In the genomic region with DNA sequence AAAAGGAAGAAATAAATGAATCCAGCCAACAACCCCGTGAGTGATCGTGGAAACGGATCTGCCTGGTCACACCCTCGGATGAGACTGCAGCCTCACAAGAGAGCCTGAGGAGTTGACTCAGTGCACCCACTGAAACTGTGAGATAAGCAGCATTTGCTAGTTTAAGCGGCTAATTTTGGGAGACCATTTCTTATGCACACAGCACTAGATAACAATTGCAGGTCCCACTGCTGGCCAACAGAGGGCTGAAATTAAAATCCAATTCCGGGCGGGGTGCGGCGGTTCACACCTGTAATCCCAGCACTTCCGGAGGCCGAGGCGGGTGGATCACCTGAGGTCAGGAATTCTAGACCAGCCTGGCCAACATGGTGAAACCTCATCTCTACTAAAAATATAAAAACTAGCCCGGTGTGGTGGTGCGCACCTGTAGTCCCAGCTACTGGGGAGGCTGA, we compare ENCODE assay signal across 2 cellular contexts.
A peak's percentile ranks its signal among the peaks of the same experiment; 100 is the strongest.
TF ChIP-seq lines count a peak whose summit lies in the region.

No MANE protein-coding gene starts in this region.

TF ChIP-seq in IMR-90, 13 proteins besides CTCF, POLR2A, EP300 and RAD21:
- TF ChIP-seq, protein P1, sequence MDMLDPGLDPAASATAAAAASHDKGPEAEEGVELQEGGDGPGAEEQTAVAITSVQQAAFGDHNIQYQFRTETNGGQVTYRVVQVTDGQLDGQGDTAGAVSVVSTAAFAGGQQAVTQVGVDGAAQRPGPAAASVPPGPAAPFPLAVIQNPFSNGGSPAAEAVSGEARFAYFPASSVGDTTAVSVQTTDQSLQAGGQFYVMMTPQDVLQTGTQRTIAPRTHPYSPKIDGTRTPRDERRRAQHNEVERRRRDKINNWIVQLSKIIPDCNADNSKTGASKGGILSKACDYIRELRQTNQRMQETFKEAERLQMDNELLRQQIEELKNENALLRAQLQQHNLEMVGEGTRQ (IDR thresholded peaks at IDR 0.05; ENCODE audit: low read depth, low read length), result no peak
- TF ChIP-seq RCOR1 (IDR thresholded peaks at IDR 0.05; ENCODE audit: insufficient replicate concordance, low read length) (no peak), MXI1 (IDR thresholded peaks at IDR 0.05; ENCODE audit: borderline replicate concordance, low read depth, low read length) (no peak), SMC3 (IDR thresholded peaks at IDR 0.05; ENCODE audit: low read depth, low read length) (no peak), BHLHE40 (IDR thresholded peaks at IDR 0.05; ENCODE audit: low read depth, low read length) (no peak), MAZ (IDR thresholded peaks at IDR 0.05; ENCODE audit: borderline replicate concordance, low read depth, low read length) (no peak), CEBPB (IDR thresholded peaks at IDR 0.05; ENCODE audit: low read depth, low read length) (no peak), FOS (IDR thresholded peaks at IDR 0.05; ENCODE audit: low read depth, low read length) (no peak), NFE2L2 (IDR thresholded peaks at IDR 0.05; ENCODE audit: low read depth, low read length) (no peak), MAFK (IDR thresholded peaks at IDR 0.05; ENCODE audit: low read depth, low read length) (no peak), CHD1 (IDR thresholded peaks at IDR 0.05; ENCODE audit: low read depth, low read length) (no peak), RFX5 (IDR thresholded peaks at IDR 0.05; ENCODE audit: low read depth, low read length) (no peak)
- TF ChIP-seq, protein P2, sequence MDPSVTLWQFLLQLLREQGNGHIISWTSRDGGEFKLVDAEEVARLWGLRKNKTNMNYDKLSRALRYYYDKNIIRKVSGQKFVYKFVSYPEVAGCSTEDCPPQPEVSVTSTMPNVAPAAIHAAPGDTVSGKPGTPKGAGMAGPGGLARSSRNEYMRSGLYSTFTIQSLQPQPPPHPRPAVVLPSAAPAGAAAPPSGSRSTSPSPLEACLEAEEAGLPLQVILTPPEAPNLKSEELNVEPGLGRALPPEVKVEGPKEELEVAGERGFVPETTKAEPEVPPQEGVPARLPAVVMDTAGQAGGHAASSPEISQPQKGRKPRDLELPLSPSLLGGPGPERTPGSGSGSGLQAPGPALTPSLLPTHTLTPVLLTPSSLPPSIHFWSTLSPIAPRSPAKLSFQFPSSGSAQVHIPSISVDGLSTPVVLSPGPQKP (IDR thresholded peaks at IDR 0.05; ENCODE audit: borderline replicate concordance, low read depth, low read length), result no peak

TF ChIP-seq in K562, 482 proteins besides CTCF, POLR2A, EP300 and RAD21 (continues in another document):
- TF ChIP-seq, protein P3, sequence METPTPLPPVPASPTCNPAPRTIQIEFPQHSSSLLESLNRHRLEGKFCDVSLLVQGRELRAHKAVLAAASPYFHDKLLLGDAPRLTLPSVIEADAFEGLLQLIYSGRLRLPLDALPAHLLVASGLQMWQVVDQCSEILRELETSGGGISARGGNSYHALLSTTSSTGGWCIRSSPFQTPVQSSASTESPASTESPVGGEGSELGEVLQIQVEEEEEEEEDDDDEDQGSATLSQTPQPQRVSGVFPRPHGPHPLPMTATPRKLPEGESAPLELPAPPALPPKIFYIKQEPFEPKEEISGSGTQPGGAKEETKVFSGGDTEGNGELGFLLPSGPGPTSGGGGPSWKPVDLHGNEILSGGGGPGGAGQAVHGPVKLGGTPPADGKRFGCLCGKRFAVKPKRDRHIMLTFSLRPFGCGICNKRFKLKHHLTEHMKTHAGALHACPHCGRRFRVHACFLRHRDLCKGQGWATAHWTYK (CRISPR knock-in tag; IDR thresholded peaks at IDR 0.05), result no peak
- TF ChIP-seq MTA2 (IDR thresholded peaks at IDR 0.05; ENCODE audit: low read depth) (peak; percentile 59; the same call in 1 of the 2 replicates), TCF7L2 (IDR thresholded peaks at IDR 0.05; ENCODE audit: low read depth, low read length) (no peak), ZNF143 (CRISPR knock-in tag; IDR thresholded peaks at IDR 0.05) (no peak), ZNF778 (CRISPR knock-in tag; IDR thresholded peaks at IDR 0.05) (no peak), FOSL1 (tag; conservative IDR thresholded peaks at IDR 0.05) (peak; percentile 73), BCL6 (CRISPR knock-in tag; IDR thresholded peaks at IDR 0.05) (no peak), SNRNP70 (optimal IDR thresholded peaks at IDR 0.05; ENCODE audit: low read depth, low read length) (no peak), CTBP1 (IDR thresholded peaks at IDR 0.05; ENCODE audit: borderline replicate concordance) (0 out of 2 replicates have a peak, but pooled peaks have one; percentile 13), NFATC3 (IDR thresholded peaks at IDR 0.05) (no peak), GATAD2B (IDR thresholded peaks at IDR 0.05; ENCODE audit: borderline replicate concordance) (no peak), ZNF584 (CRISPR knock-in tag; IDR thresholded peaks at IDR 0.05; ENCODE audit: low read depth) (no peak), TAF7 (tag; IDR thresholded peaks at IDR 0.05) (no peak), CEBPG (CRISPR knock-in tag; IDR thresholded peaks at IDR 0.05) (no peak), CEBPG (tag; conservative IDR thresholded peaks at IDR 0.05 in 1 of 2, IDR thresholded peaks at IDR 0.05 in 1 of 2) (no peak), ILK (tag; IDR thresholded peaks at IDR 0.05; ENCODE audit: borderline replicate concordance, low read depth) (no peak), MAFF (IDR thresholded peaks at IDR 0.05; ENCODE audit: low read length) (0 out of 2 replicates have a peak, but pooled peaks have one; percentile 2), SMARCA5 (IDR thresholded peaks at IDR 0.05) (peak; percentile 69), FOXA3 (CRISPR knock-in tag; conservative IDR thresholded peaks at IDR 0.05 in 1 of 2, IDR thresholded peaks at IDR 0.05 in 1 of 2) (0 out of 4 replicates have a peak, but pooled peaks of 1 of the 2 experiments have one; percentile 70), TRIM24 (IDR thresholded peaks at IDR 0.05) (peak; percentile 35 to 56; a peak in 3 of 4 replicates), TCF7 (IDR thresholded peaks at IDR 0.05; ENCODE audit: borderline replicate concordance) (no peak), SIN3B (IDR thresholded peaks at IDR 0.05; ENCODE audit: low read depth) (no peak), HNRNPH1 (optimal IDR thresholded peaks at IDR 0.05; ENCODE audit: low read depth, low read length) (no peak), GABPB2 (CRISPR knock-in tag; conservative IDR thresholded peaks at IDR 0.05) (no peak), ZNF79 (CRISPR knock-in tag; IDR thresholded peaks at IDR 0.05; ENCODE audit: low read depth) (no peak), KLF13 (tag; IDR thresholded peaks at IDR 0.05; ENCODE audit: borderline replicate concordance, low read depth) (no peak), HMGN3 (IDR thresholded peaks at IDR 0.05; ENCODE audit: borderline replicate concordance, extremely low read depth, insufficient read length, low read depth, low read length) (no peak), SLC30A9 (CRISPR knock-in tag; IDR thresholded peaks at IDR 0.05) (no peak), PCBP1 (IDR thresholded peaks at IDR 0.05; ENCODE audit: low read depth, low read length, poor library complexity, severe bottlenecking) (no peak), POLR2AphosphoS5 (IDR thresholded peaks at IDR 0.05; ENCODE audit: control insufficient read depth, insufficient read depth, low read depth, low read length) (no peak), SREBF2 (CRISPR knock-in tag; IDR thresholded peaks at IDR 0.05) (no peak), ZNF717 (CRISPR knock-in tag; IDR thresholded peaks at IDR 0.05) (no peak), BACH1 (tag; IDR thresholded peaks at IDR 0.05) (no peak), FOXP1 (CRISPR knock-in tag; IDR thresholded peaks at IDR 0.05) (no peak)
- TF ChIP-seq, protein P4, sequence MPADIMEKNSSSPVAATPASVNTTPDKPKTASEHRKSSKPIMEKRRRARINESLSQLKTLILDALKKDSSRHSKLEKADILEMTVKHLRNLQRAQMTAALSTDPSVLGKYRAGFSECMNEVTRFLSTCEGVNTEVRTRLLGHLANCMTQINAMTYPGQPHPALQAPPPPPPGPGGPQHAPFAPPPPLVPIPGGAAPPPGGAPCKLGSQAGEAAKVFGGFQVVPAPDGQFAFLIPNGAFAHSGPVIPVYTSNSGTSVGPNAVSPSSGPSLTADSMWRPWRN (IDR thresholded peaks at IDR 0.05; ENCODE audit: low read depth), result no peak
- TF ChIP-seq, protein P5, sequence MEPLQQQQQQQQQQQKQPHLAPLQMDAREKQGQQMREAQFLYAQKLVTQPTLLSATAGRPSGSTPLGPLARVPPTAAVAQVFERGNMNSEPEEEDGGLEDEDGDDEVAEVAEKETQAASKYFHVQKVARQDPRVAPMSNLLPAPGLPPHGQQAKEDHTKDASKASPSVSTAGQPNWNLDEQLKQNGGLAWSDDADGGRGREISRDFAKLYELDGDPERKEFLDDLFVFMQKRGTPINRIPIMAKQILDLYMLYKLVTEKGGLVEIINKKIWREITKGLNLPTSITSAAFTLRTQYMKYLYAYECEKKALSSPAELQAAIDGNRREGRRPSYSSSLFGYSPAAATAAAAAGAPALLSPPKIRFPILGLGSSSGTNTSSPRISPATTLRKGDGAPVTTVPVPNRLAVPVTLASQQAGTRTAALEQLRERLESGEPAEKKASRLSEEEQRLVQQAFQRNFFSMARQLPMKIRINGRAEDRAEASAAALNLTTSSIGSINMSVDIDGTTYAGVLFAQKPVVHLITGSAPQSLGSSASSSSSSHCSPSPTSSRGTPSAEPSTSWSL (CRISPR knock-in tag; IDR thresholded peaks at IDR 0.05; ENCODE audit: borderline replicate concordance), result no peak
- TF ChIP-seq, protein P6, sequence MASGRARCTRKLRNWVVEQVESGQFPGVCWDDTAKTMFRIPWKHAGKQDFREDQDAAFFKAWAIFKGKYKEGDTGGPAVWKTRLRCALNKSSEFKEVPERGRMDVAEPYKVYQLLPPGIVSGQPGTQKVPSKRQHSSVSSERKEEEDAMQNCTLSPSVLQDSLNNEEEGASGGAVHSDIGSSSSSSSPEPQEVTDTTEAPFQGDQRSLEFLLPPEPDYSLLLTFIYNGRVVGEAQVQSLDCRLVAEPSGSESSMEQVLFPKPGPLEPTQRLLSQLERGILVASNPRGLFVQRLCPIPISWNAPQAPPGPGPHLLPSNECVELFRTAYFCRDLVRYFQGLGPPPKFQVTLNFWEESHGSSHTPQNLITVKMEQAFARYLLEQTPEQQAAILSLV (tag; IDR thresholded peaks at IDR 0.05), result no peak
- TF ChIP-seq, protein P7, sequence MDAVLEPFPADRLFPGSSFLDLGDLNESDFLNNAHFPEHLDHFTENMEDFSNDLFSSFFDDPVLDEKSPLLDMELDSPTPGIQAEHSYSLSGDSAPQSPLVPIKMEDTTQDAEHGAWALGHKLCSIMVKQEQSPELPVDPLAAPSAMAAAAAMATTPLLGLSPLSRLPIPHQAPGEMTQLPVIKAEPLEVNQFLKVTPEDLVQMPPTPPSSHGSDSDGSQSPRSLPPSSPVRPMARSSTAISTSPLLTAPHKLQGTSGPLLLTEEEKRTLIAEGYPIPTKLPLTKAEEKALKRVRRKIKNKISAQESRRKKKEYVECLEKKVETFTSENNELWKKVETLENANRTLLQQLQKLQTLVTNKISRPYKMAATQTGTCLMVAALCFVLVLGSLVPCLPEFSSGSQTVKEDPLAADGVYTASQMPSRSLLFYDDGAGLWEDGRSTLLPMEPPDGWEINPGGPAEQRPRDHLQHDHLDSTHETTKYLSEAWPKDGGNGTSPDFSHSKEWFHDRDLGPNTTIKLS (IDR thresholded peaks at IDR 0.05; ENCODE audit: borderline replicate concordance, low read depth), result no peak; the same call in 1 of the 2 replicates
- TF ChIP-seq, protein P8, sequence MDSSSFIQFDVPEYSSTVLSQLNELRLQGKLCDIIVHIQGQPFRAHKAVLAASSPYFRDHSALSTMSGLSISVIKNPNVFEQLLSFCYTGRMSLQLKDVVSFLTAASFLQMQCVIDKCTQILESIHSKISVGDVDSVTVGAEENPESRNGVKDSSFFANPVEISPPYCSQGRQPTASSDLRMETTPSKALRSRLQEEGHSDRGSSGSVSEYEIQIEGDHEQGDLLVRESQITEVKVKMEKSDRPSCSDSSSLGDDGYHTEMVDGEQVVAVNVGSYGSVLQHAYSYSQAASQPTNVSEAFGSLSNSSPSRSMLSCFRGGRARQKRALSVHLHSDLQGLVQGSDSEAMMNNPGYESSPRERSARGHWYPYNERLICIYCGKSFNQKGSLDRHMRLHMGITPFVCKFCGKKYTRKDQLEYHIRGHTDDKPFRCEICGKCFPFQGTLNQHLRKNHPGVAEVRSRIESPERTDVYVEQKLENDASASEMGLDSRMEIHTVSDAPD (CRISPR knock-in tag; IDR thresholded peaks at IDR 0.05), result no peak
- TF ChIP-seq, protein P9, sequence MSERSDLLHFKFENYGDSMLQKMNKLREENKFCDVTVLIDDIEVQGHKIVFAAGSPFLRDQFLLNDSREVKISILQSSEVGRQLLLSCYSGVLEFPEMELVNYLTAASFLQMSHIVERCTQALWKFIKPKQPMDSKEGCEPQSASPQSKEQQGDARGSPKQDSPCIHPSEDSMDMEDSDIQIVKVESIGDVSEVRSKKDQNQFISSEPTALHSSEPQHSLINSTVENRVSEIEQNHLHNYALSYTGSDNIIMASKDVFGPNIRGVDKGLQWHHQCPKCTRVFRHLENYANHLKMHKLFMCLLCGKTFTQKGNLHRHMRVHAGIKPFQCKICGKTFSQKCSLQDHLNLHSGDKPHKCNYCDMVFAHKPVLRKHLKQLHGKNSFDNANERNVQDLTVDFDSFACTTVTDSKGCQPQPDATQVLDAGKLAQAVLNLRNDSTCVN (CRISPR knock-in tag; IDR thresholded peaks at IDR 0.05), result no peak
